In genomic region chr1:56424744-56425493, GRCh38 we compare ENCODE assay signal across 9 cellular contexts.
DNase-seq lines count a peak whose midpoint lies in the region; TF ChIP-seq lines count a peak whose summit lies in the region.
"Had no signal": no experiment of that assay in that cellular context is flagged by ENCODE, and none has a peak within 500 bp of the region (broad histone marks: within the 10 kb centered on the region; RNA-seq: fewer than 3 reads in every experiment).

No MANE protein-coding gene starts in this region.

- H3K36me3 ChIP-seq in mesendoderm (ENCODE audit: control insufficient read depth, insufficient read depth, low read length), result no peaks in the 10 kb centered on the region

- no peak overlapping the region for H3K4me3 Mint-ChIP-seq in Calu3 (ENCODE audit: low read depth, unreplicated experiment)
- H3K4me3 Mint-ChIP-seq: stimulated activated naive CD8-positive, alpha-beta T cell treated with anti-CD3 and anti-CD28 coated beads, Interleukin-15, Interleukin-2, amounts not matched to agents 100 ng/mL and 50 ng/mL, for 24 hours had no signal

- H3K27me3 ChIP-seq in mesendoderm (ENCODE audit: insufficient read depth, low read length, poor library complexity), result no peaks in the 10 kb centered on the region

- no peak overlapping the region for H2BK120ac ChIP-seq in mesendoderm (ENCODE audit: low read depth, low read length)

- H4K5ac ChIP-seq in mesendoderm (ENCODE audit: low read length), result no peak overlapping the region

- H4K8ac ChIP-seq in mesendoderm (ENCODE audit: low read depth, low read length), result no peak overlapping the region

- CTCF ChIA-PET in Calu3 (lab: Charles Lee), result interaction anchor here (0.8 kb wide), 1 partner anchor 10 kb away, joined by 3 read pairs; no protein-coding TSS in a partner anchor

- H2BK15ac ChIP-seq in mesendoderm (replicated peaks; ENCODE audit: low read depth), result no peak overlapping the region

- no peak overlapping the region for H2BK5ac ChIP-seq in mesendoderm (ENCODE audit: low read length)

- H3K79me2 ChIP-seq in mesendoderm (ENCODE audit: control insufficient read depth, insufficient read depth, low read length), result no peaks in the 10 kb centered on the region

- no peaks in the 10 kb centered on the region for H3K27me3 Mint-ChIP-seq in Calu3 (ENCODE audit: unreplicated experiment)
- H3K27me3 Mint-ChIP-seq: stimulated activated naive CD8-positive, alpha-beta T cell treated with anti-CD3 and anti-CD28 coated beads, Interleukin-15, Interleukin-2, amounts not matched to agents 100 ng/mL and 50 ng/mL, for 24 hours had no signal

- no peaks in the 10 kb centered on the region for H3K36me3 Mint-ChIP-seq in Calu3 (ENCODE audit: insufficient read depth, unreplicated experiment)

- BruUV-seq in Calu3 (replicated peaks; lab: Mats Ljungman, UMichigan), result no TSS peak

- TF ChIP-seq CTCF in Calu3 (IDR thresholded peaks at IDR 0.05; ENCODE audit: unreplicated experiment), result no peak

- peak overlapping the region; percentile 47 for H3K56ac ChIP-seq in mesendoderm (ENCODE audit: low read length)

- intact Hi-C loops in Calu3 (cut with micrococcal nuclease; ENCODE audit: unreplicated experiment), result no loop called here

- no peak overlapping the region for H3K27ac ChIP-seq in mesendoderm (ENCODE audit: low read depth, low read length)

- H3K4me2 ChIP-seq in mesendoderm (ENCODE audit: low read length), result no peak overlapping the region

- WGBS in mesendoderm (ENCODE audit: extremely low coverage, insufficient coverage, low lambda C conversion rate), result no CpG with 5 or more reads among the region's 6 CpGs

- no peak overlapping the region for H3K4me3 ChIP-seq in mesendoderm (ENCODE audit: low read length)

- no peak overlapping the region for H3K27ac Mint-ChIP-seq in Calu3 (ENCODE audit: unreplicated experiment)
- H3K27ac Mint-ChIP-seq: stimulated activated naive CD8-positive, alpha-beta T cell treated with anti-CD3 and anti-CD28 coated beads, Interleukin-15, Interleukin-2, amounts not matched to agents 100 ng/mL and 50 ng/mL, for 24 hours had no signal

- no peak overlapping the region for H3K4ac ChIP-seq in mesendoderm (ENCODE audit: low read depth, low read length)

- no peak overlapping the region for H3K18ac ChIP-seq in mesendoderm (ENCODE audit: low read length)

- H3K23ac ChIP-seq in mesendoderm (ENCODE audit: low read length), result no peak overlapping the region

- peaks cover 2% of the 10 kb centered on the region for H3K4me1 ChIP-seq in mesendoderm (ENCODE audit: control insufficient read depth, low read depth, low read length)

- no peak overlapping the region for H3K9ac ChIP-seq in mesendoderm (ENCODE audit: low read length)

- no peaks in the 10 kb centered on the region for H3K79me1 ChIP-seq in mesendoderm (ENCODE audit: low read length)

- peaks cover 5% of the 10 kb centered on the region for H3K4me1 Mint-ChIP-seq in Calu3 (ENCODE audit: low read depth, unreplicated experiment)

- DNase-seq in Calu3 (peak; percentile 65), NCI-H2171 (lab: John Stamatoyannopoulos, UW) (peak; percentile 30), brain pericyte (ENCODE audit: low read depth, low spot score) (peak; percentile 50), mesendoderm (peak; percentile 27), NCI-H1048 (lab: John Stamatoyannopoulos, UW) (no peak), SK-N-DZ (ENCODE audit: low spot score) (no peak), SW 1271 (lab: John Stamatoyannopoulos, UW) (no peak), NCI-H187 (lab: John Stamatoyannopoulos, UW) (no peak)

- no peak overlapping the region for H2AK5ac ChIP-seq in mesendoderm (ENCODE audit: low read length)

- no peaks in the 10 kb centered on the region for H3K9me3 Mint-ChIP-seq in Calu3 (ENCODE audit: low read depth, unreplicated experiment)

Comparison
In these comparisons a context has a peak if more than half of its experiments do, and no peak if none do; other contexts are left out.
1. DNase-seq: peak in Calu3 (single experiment), NCI-H2171 (single experiment), brain pericyte (single experiment) and mesendoderm (single experiment); none in NCI-H1048 (single experiment), SK-N-DZ (single experiment), SW 1271 (0 of 2) and NCI-H187 (0 of 2).